ENCODE assay signal across 18 cellular contexts in genomic region chr1:199353906-199354305, GRCh38.
DNase-seq lines count a peak whose midpoint lies in the region; TF ChIP-seq lines count a peak whose summit lies in the region.
"Had no signal": no experiment of that assay in that cellular context is flagged by ENCODE, and none has a peak within 500 bp of the region (broad histone marks: within the 10 kb centered on the region; RNA-seq: fewer than 3 reads in every experiment).

No MANE protein-coding gene starts in this region.

- no peaks in the 10 kb centered on the region for H3K27me3 ChIP-seq in adipocyte (replicated peaks; ENCODE audit: control insufficient read depth, insufficient read depth, low read length)
- H3K27me3 ChIP-seq in testis: no peaks in the 10 kb centered on the region

- H3K4me1 ChIP-seq in adipocyte (ENCODE audit: control insufficient read depth, insufficient read depth, low read length): no peaks in the 10 kb centered on the region
- no peaks in the 10 kb centered on the region for H3K4me1 ChIP-seq in testis

- H3K36me3 ChIP-seq in adipocyte (ENCODE audit: control insufficient read depth, insufficient read depth, low read length, severe bottlenecking): no peaks in the 10 kb centered on the region
- no peaks in the 10 kb centered on the region for H3K36me3 ChIP-seq in testis (ENCODE audit: low read depth, missing control alignments)

- intact Hi-C loops in testis (cut with DNase I; ENCODE audit: low total_unique reads): no loop called here
- intact Hi-C loops in posterior vena cava (cut with DNase I): no loop called here

- 58 to 65% methylated on average over 2 of the region's 2 CpGs for WGBS in testis, 2 donors

- TF ChIP-seq CTCF in testis (IDR thresholded peaks at IDR 0.05): no peak

- H3K4me3 ChIP-seq in adipocyte (ENCODE audit: low read length) (no peak overlapping the region), testis (no peak overlapping the region)

- H3K9me3 ChIP-seq in adipocyte (ENCODE audit: control insufficient read depth, low read length): peaks cover 14% of the 10 kb centered on the region
- no peaks in the 10 kb centered on the region for H3K9me3 ChIP-seq in testis

- peak overlapping the region; percentile 2 to 35 for H3K27ac ChIP-seq in testis
- H3K27ac ChIP-seq: C4-2B had no signal

- peak; percentile 24 for DNase-seq in adipocyte (ENCODE audit: low read depth)
- DNase-seq in fibroblast of gingiva (ENCODE audit: low read depth): peak; percentile 45
- DNase-seq in iris pigment epithelial cell (ENCODE audit: low read depth): peak; percentile 8
- DNase-seq in testis: no peak
- no peak for DNase-seq in activated effector memory CD4-positive, alpha-beta T cell treated with Interleukin-2 at 50 U/mL for 16 hours
- DNase-seq in posterior vena cava (ENCODE audit: low spot score): no peak
- no peak for DNase-seq in islet precursor cell
- DNase-seq: Calu3; CD8-positive, alpha-beta memory T cell; DMS153; KG1; NCI-H1694; NCI-H2081; NCI-H2171; NCI-H446; NCI-H526; Right ventricle myocardium superior had no signal

- no peak for TF ChIP-seq POLR2A in testis (IDR thresholded peaks at IDR 0.05)

- H3K9ac ChIP-seq in adipocyte (ENCODE audit: low read length): no peak overlapping the region

Comparison
In these comparisons a context has a peak if more than half of its experiments do, and no peak if none do; other contexts are left out.
1. DNase-seq: peak in adipocyte (single experiment), fibroblast of gingiva (single experiment) and iris pigment epithelial cell (single experiment); none in testis (single experiment), activated effector memory CD4-positive, alpha-beta T cell treated with Interleukin-2 at 50 U/mL for 16 hours (single experiment), posterior vena cava (single experiment) and islet precursor cell (single experiment).